ENCODE assay signal across 8 cellular contexts in genomic region chr15:67097893-67098740, GRCh38. TPM values are rescaled to one million over a fixed set of nuclear protein-coding genes. Genes with fewer than 3 reads are reported as not detected.
A peak's percentile ranks its signal among the peaks of the same experiment; 100 is the strongest.
DNase-seq lines count a peak whose midpoint lies in the region; ATAC-seq, FAIRE-seq and TF ChIP-seq lines count a peak whose summit lies in the region.

No MANE protein-coding gene starts in this region.

- H3K79me2 ChIP-seq in keratinocyte (ENCODE audit: control insufficient read depth, insufficient read depth, low read length), result peaks cover 87% of the 10 kb centered on the region

- H3K27ac ChIP-seq in keratinocyte (ENCODE audit: control insufficient read depth, insufficient read depth, low read length), result peak overlapping the region; percentile 91

- peak overlapping the region; percentile 24 to 54 (median 45) for H3K4me3 ChIP-seq in keratinocyte (ENCODE audit: control insufficient read depth in 2 of 3, extremely low read depth in 1 of 3, insufficient read depth in 2 of 3, low read depth in 1 of 3, low read length in 3 of 3)

- peak overlapping the region; percentile 84 for H3K9ac ChIP-seq in keratinocyte (ENCODE audit: control insufficient read depth, extremely low read depth, insufficient read depth, low read length)

- POLR2A ChIA-PET in activated CD4-positive, alpha-beta T cell treated with anti-CD3 and anti-CD28 coated beads for 36 hours (lab: Charles Lee), result interaction anchor here (1.2 to 2.7 kb wide), 3 partner anchors 13 to 37 kb away, joined by 6 to 10 read pairs (median 6); no protein-coding TSS in a partner anchor

- DNase-seq in activated CD4-positive, alpha-beta T cell treated with anti-CD3 and anti-CD28 coated beads for 36 hours, result peak; percentile 66
- DNase-seq in activated CD4-positive, alpha-beta T cell treated with anti-CD3 and anti-CD28 coated beads for 1 hour, result no peak
- DNase-seq in keratinocyte (ENCODE audit: low read depth, low spot score) (no peak), stromal cell of bone marrow (ENCODE audit: low read depth) (peak; percentile 86), NCI-H2081 treated with DMSO at 0.1 percent for 48 hours (lab: John Stamatoyannopoulos, UW) (no peak)

- dilution Hi-C loops in keratinocyte (cut with MboI; ENCODE audit: extremely low pct_ligation_motif_present, low sequenced_read_pairs), result no loop called here

- no peak for ATAC-seq in activated CD4-positive, alpha-beta T cell treated with anti-CD3 and anti-CD28 coated beads for 36 hours
- no peak for ATAC-seq in HG02610 (IDR thresholded peaks at IDR 0.05; ENCODE audit: unreplicated experiment)
- ATAC-seq in HG03460 (IDR thresholded peaks at IDR 0.05; ENCODE audit: unreplicated experiment), result no peak

- CTCF ChIA-PET in activated CD4-positive, alpha-beta T cell treated with anti-CD3 and anti-CD28 coated beads for 36 hours (lab: Charles Lee), result interaction anchor here (0.5 to 1.5 kb wide), 5 partner anchors 14 to 152 kb away, joined by 3 to 4 read pairs (median 3); no protein-coding TSS in a partner anchor

- H3K36me3 Mint-ChIP-seq in activated CD4-positive, alpha-beta T cell treated with anti-CD3 and anti-CD28 coated beads for 36 hours (ENCODE audit: low read depth), result peaks cover 30% of the 10 kb centered on the region
- peaks cover 7% of the 10 kb centered on the region for H3K36me3 Mint-ChIP-seq in activated naive CD4-positive, alpha-beta T cell treated with anti-CD3 and anti-CD28 coated beads, Interleukin-2, amount 50 U/mL, for 24 hours

- no peaks in the 10 kb centered on the region for H3K27me3 Mint-ChIP-seq in activated CD4-positive, alpha-beta T cell treated with anti-CD3 and anti-CD28 coated beads for 36 hours
- no peaks in the 10 kb centered on the region for H3K27me3 Mint-ChIP-seq in activated naive CD4-positive, alpha-beta T cell treated with anti-CD3 and anti-CD28 coated beads, Interleukin-2, amount 50 U/mL, for 24 hours

- peaks cover 3% of the 10 kb centered on the region for H3K9me1 ChIP-seq in keratinocyte (ENCODE audit: control insufficient read depth, extremely low read depth, insufficient read depth, low read length)

- H3K9me3 ChIP-seq in keratinocyte (ENCODE audit: control insufficient read depth, low read depth, low read length), result no peaks in the 10 kb centered on the region

- peaks cover 5 to 20% of the 10 kb centered on the region in 2 experiments for H3K36me3 ChIP-seq in keratinocyte (ENCODE audit: control insufficient read depth in 2 of 2, extremely low read depth in 1 of 2, insufficient read depth in 2 of 2, low read length in 2 of 2)

- TF ChIP-seq CTCF in keratinocyte (optimal IDR thresholded peaks at IDR 0.05 in 1 of 3, IDR thresholded peaks at IDR 0.05 in 1 of 3, conservative IDR thresholded peaks at IDR 0.05 in 1 of 3; ENCODE audit: extremely low read depth in 1 of 3, insufficient read depth in 2 of 3, low read length in 3 of 3), result no peak

- intact Hi-C loops in activated CD4-positive, alpha-beta T cell treated with anti-CD3 and anti-CD28 coated beads for 36 hours (cut with DNase I, micrococcal nuclease), result loop anchor here in 1 of 2 experiments (5.0 kb wide), 2 partner anchors 444 to 664 kb away; partner anchors contain the start of gene MAP2K5

- FAIRE-seq in keratinocyte (lab: Jason Lieb, UNC), result peak; percentile 13

- H3K4me3 Mint-ChIP-seq in activated CD4-positive, alpha-beta T cell treated with anti-CD3 and anti-CD28 coated beads for 36 hours, result peak overlapping the region; percentile 66
- peak overlapping the region; percentile 53 for H3K4me3 Mint-ChIP-seq in activated naive CD4-positive, alpha-beta T cell treated with anti-CD3 and anti-CD28 coated beads, Interleukin-2, amount 50 U/mL, for 24 hours

- H3K27me3 ChIP-seq in keratinocyte (ENCODE audit: control insufficient read depth, extremely low read depth, insufficient read depth, low read length), result no peaks in the 10 kb centered on the region

- peaks cover 63% of the 10 kb centered on the region for H3K4me1 Mint-ChIP-seq in activated CD4-positive, alpha-beta T cell treated with anti-CD3 and anti-CD28 coated beads for 36 hours
- H3K4me1 Mint-ChIP-seq in activated naive CD4-positive, alpha-beta T cell treated with anti-CD3 and anti-CD28 coated beads, Interleukin-2, amount 50 U/mL, for 24 hours, result peaks cover 14% of the 10 kb centered on the region

- peak overlapping the region; percentile 89 for H3K4me2 ChIP-seq in keratinocyte (ENCODE audit: control insufficient read depth, extremely low read depth, insufficient read depth, low read depth, low read length)

- peaks cover 79% of the 10 kb centered on the region for H3K4me1 ChIP-seq in keratinocyte (ENCODE audit: control insufficient read depth, extremely low read depth, insufficient read depth, low read length)

- peak overlapping the region; percentile 95 for H3K27ac Mint-ChIP-seq in activated CD4-positive, alpha-beta T cell treated with anti-CD3 and anti-CD28 coated beads for 36 hours
- H3K27ac Mint-ChIP-seq in activated naive CD4-positive, alpha-beta T cell treated with anti-CD3 and anti-CD28 coated beads, Interleukin-2, amount 50 U/mL, for 24 hours, result peak overlapping the region; percentile 97

- no peaks in the 10 kb centered on the region for H3K9me3 Mint-ChIP-seq in activated CD4-positive, alpha-beta T cell treated with anti-CD3 and anti-CD28 coated beads for 36 hours (ENCODE audit: low read depth)
- H3K9me3 Mint-ChIP-seq in activated naive CD4-positive, alpha-beta T cell treated with anti-CD3 and anti-CD28 coated beads, Interleukin-2, amount 50 U/mL, for 24 hours, result no peaks in the 10 kb centered on the region

- H2AFZ ChIP-seq in keratinocyte (ENCODE audit: control insufficient read depth, low read length), result no peak overlapping the region

- H4K20me1 ChIP-seq in keratinocyte (ENCODE audit: control insufficient read depth, extremely low read depth, insufficient read depth, low read length), result no peaks in the 10 kb centered on the region

RNA-seq across cellular contexts. Expression of gene SMAD3, which starts 32.7 kb away (rescaled TPM):
- total RNA-seq in activated CD4-positive, alpha-beta T cell treated with anti-CD3 and anti-CD28 coated beads for 36 hours, result 10 to 100 TPM; 33.7 to 40.8 TPM
- 30.6 to 52.9 TPM (median 33.7 TPM) in 3 replicates for polyA plus RNA-seq in keratinocyte
- 8.1 TPM for polyA plus RNA-seq in keratinocyte (2011; ENCODE audit: low read depth)
- 23.9 and 26.7 TPM in 2 replicates for polyA plus RNA-seq in keratinocyte (2011; cell fraction: cytosol; rRNA removed)
- 74.9 and 76.8 TPM in 2 replicates for polyA plus RNA-seq in keratinocyte (2011; cell fraction: nucleus; rRNA removed)
- 26.5 and 44.9 TPM in 2 replicates for polyA plus RNA-seq in keratinocyte (2012; ENCODE audit: low replicate concordance)
- 45.4 to 160 TPM (median 47.7 TPM) in 3 replicates for polyA minus RNA-seq in keratinocyte
- 23.8 TPM for polyA minus RNA-seq in keratinocyte (2011; cell fraction: cytosol; rRNA and poly(A)+ RNA removed)
- 30.5 and 55.1 TPM in 2 replicates for polyA minus RNA-seq in keratinocyte (2011; cell fraction: nucleus; rRNA and poly(A)+ RNA removed)

Comparison
In these comparisons a context has a peak if more than half of its experiments do, and no peak if none do; other contexts are left out.
1. DNase-seq: peak in activated CD4-positive, alpha-beta T cell treated with anti-CD3 and anti-CD28 coated beads for 36 hours (single experiment) and stromal cell of bone marrow (single experiment); none in activated CD4-positive, alpha-beta T cell treated with anti-CD3 and anti-CD28 coated beads for 1 hour (single experiment), keratinocyte (single experiment) and NCI-H2081 treated with DMSO at 0.1 percent for 48 hours (single experiment).